Comparison of ENCODE assay signal across 8 cellular contexts in the genomic region with DNA sequence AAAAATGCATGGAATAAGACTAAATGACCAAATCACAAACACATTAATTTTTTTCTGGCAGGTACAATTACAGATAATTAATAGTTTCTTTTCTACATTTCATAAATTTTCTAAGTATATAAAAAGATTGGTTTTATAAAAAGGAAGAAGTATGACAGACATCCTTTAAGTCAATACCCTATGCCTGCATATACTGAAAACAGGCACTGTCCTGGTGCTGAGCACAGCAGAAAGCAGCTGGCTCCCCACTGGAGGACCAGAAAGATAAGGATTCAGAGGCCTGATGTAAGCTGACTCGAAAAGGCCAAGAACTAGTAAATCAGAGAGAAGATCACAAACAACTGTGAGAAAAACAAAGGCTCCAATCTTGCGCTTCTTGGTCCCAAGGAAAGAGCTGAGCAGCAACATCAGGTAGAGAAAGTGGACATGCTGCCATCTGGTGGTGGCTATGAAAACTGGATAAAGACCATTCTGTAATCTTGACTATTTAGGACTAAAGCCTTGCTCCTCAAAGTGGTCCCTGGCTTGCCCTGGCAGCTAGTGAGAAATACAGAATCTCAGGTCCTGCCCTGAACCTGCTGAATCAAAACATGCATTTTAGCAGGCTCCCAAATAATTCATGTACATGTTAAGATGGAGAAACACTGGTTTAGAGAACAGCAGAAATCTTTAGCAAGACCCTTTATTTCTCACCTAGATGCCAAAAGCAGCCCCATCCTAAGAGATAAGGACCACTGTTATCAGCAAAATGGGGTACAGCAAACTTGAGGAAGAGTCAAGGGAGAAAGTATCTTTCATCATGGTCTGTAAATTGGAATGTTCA.
DNase-seq lines count a peak whose midpoint lies in the region; ATAC-seq and TF ChIP-seq lines count a peak whose summit lies in the region.

No MANE protein-coding gene starts in this region.

- H3K27ac Mint-ChIP-seq in Caco-2 (ENCODE audit: unreplicated experiment) = no peak overlapping the region
- H3K27ac Mint-ChIP-seq in naive B cell = peak overlapping the region in 3 of 6 donors; percentile 34 to 65 (median 54)

- peaks cover 3% of the 10 kb centered on the region for H3K27me3 Mint-ChIP-seq in Caco-2 (ENCODE audit: insufficient read depth, unreplicated experiment)
- H3K27me3 Mint-ChIP-seq in naive B cell = no peaks in the 10 kb centered on the region

- H3K4me3 Mint-ChIP-seq in Caco-2 (ENCODE audit: unreplicated experiment) = no peak overlapping the region
- H3K4me3 Mint-ChIP-seq in naive B cell = no peak overlapping the region

- H3K4me1 Mint-ChIP-seq in Caco-2 (ENCODE audit: low read depth, unreplicated experiment) (no peaks in the 10 kb centered on the region), naive B cell (peaks cover 20 to 32% (median 29%) of the 10 kb centered on the region in 3 donors)

- ATAC-seq in GM19351 (IDR thresholded peaks at IDR 0.05; ENCODE audit: unreplicated experiment) (peak; percentile 97), HG03439 (IDR thresholded peaks at IDR 0.05; ENCODE audit: unreplicated experiment) (peak; percentile 93), naive B cell (ENCODE audit: low read depth in 2 of 2) (peak; percentile 78 to 86)

- TF ChIP-seq CTCF in Caco-2 (IDR thresholded peaks at IDR 0.05; ENCODE audit: insufficient read depth in 1 of 2, low read depth in 1 of 2, low read length in 1 of 2, severe bottlenecking in 1 of 2, unreplicated experiment in 1 of 2) (peak; percentile 49 to 69), epithelial cell of proximal tubule (conservative IDR thresholded peaks at IDR 0.05; ENCODE audit: low read depth, low read length) (peak; percentile 87)

- no TSS peak for BruUV-seq in Caco-2 (replicated peaks; lab: Mats Ljungman, UMichigan)

- CTCF ChIA-PET in Caco-2 (lab: Charles Lee) = interaction anchor here (0.7 to 1.7 kb wide), 6 partner anchors 12 to 137 kb away, joined by 3 to 24 read pairs (median 6); no protein-coding TSS in a partner anchor

- H3K36me3 ChIP-seq in Caco-2 (ENCODE audit: control insufficient read depth, insufficient read depth, low read length) = no peaks in the 10 kb centered on the region

- H3K9me3 ChIP-seq in Caco-2 = no peaks in the 10 kb centered on the region

- no peaks in the 10 kb centered on the region for H3K36me3 Mint-ChIP-seq in Caco-2 (ENCODE audit: insufficient read depth, unreplicated experiment)
- peaks cover 5 to 34% of the 10 kb centered on the region in 2 donors for H3K36me3 Mint-ChIP-seq in naive B cell

- intact Hi-C loops in Caco-2 (cut with micrococcal nuclease; ENCODE audit: unreplicated experiment) = loop anchor here (1.0 to 2.0 kb wide), 5 partner anchors 32 to 140 kb away; no protein-coding TSS in a partner anchor

- H3K9me3 Mint-ChIP-seq in Caco-2 (ENCODE audit: unreplicated experiment) (no peaks in the 10 kb centered on the region), naive B cell (no peaks in the 10 kb centered on the region)

- POLR2A ChIA-PET in Caco-2 (lab: Charles Lee) = interaction anchor here (0.7 kb wide), 1 partner anchor 1055 kb away, joined by 3 read pairs; no protein-coding TSS in a partner anchor

- H3K27me3 ChIP-seq in Caco-2 (replicated peaks; ENCODE audit: control insufficient read depth, insufficient read depth, low read length) = no peaks in the 10 kb centered on the region

- no peak overlapping the region for H3K4me3 ChIP-seq in Caco-2 (ENCODE audit: low read depth, low read length)
- H3K4me3 ChIP-seq in epithelial cell of proximal tubule (ENCODE audit: low read depth, low read length) = no peak overlapping the region

- H3K4me1 ChIP-seq in Caco-2 = no peaks in the 10 kb centered on the region

- DNase-seq in Caco-2 (peak; percentile 45 to 60), NCI-H82 (lab: John Stamatoyannopoulos, UW) (peak; percentile 75), epithelial cell of proximal tubule (ENCODE audit: low read depth) (no peak), naive B cell (peak; percentile 33), superior temporal gyrus (ENCODE audit: extremely low spot score) (peak; percentile 89)
- DNase-seq in activated CD8-positive, alpha-beta memory T cell treated with anti-CD3 and anti-CD28 coated beads for 24 hours = peak; percentile 70
